In the genomic region with DNA sequence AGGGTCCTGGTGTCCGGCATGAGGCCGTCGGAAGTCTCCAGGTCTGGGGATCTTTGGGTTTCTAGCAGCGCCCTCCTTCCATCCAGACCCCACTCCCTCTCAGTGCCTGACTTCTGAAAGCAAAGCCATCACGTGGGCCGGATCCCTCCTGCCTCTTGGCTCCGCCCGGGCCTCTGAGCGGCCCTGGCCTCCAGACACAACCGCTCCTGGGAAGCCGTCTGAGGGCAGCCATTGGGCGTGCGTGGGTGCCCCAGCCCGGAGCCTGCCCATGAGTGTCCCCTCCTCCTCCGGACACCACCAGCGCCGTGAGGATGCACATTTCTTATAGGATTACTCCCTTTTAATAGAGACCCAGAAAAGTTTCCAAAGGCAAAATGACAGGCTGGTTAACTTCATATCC, we compare ENCODE assay signal across 23 cellular contexts.
DNase-seq lines count a peak whose midpoint lies in the region; ATAC-seq, FAIRE-seq and TF ChIP-seq lines count a peak whose summit lies in the region.
"Had no signal": no experiment of that assay in that cellular context is flagged by ENCODE, and none has a peak within 500 bp of the region (broad histone marks: within the 10 kb centered on the region; RNA-seq: fewer than 3 reads in every experiment).

No MANE protein-coding gene starts in this region.

- H2BK5ac ChIP-seq in H1 (ENCODE audit: low read depth, low read length) (no peak overlapping the region), neuronal stem cell (ENCODE audit: low read length) (no peak overlapping the region)

- no peak for FAIRE-seq in H1 (lab: Jason Lieb, UNC)
- FAIRE-seq: A204.1, GM12878, H54 had no signal

- 88% methylated on average over 17 of the region's 17 CpGs; no CpG with 5 or more reads in 1 of the 2 experiments for WGBS in H1 (ENCODE audit: extremely low coverage in 1 of 2, insufficient coverage in 1 of 2, insufficient read length in 1 of 2, insufficient replicate concordance in 2 of 2, low coverage in 1 of 2, low lambda C conversion rate in 2 of 2, missing lambda C conversion rate in 1 of 2), 2 experiments
- no CpG with 5 or more reads among the region's 17 CpGs for WGBS in neuronal stem cell (ENCODE audit: extremely low coverage in 2 of 2, insufficient read length in 2 of 2, insufficient replicate concordance in 1 of 2), 2 donors

- H3K56ac ChIP-seq in H1 (replicated peaks; ENCODE audit: insufficient read length, low read depth, low read length): no peak overlapping the region

- no peak overlapping the region for H3K14ac ChIP-seq in H1 (ENCODE audit: insufficient read length)
- no peak overlapping the region for H3K14ac ChIP-seq in neuronal stem cell (ENCODE audit: low read length)

- H3K9me3 Mint-ChIP-seq in natural killer cell: peaks cover 6 to 8% of the 10 kb centered on the region in 2 donors
- H3K9me3 Mint-ChIP-seq in natural killer cell treated with Interleukin-12 subunit alpha and Interleukin-12 subunit beta and Interleukin-15 and Interleukin-18, amount 100 ng/mL, for 72 hours: peaks cover 7% of the 10 kb centered on the region

- no peaks in the 10 kb centered on the region; the same call in 1 of the 2 replicates for H3K23me2 ChIP-seq in H1 (ENCODE audit: low read depth, low read length)

- H3K36me3 Mint-ChIP-seq in natural killer cell: no peaks in the 10 kb centered on the region
- H3K36me3 Mint-ChIP-seq in natural killer cell treated with Interleukin-12 subunit alpha and Interleukin-12 subunit beta and Interleukin-15 and Interleukin-18, amount 100 ng/mL, for 72 hours: peaks cover 11% of the 10 kb centered on the region
- H3K36me3 Mint-ChIP-seq: CD8-positive, alpha-beta memory T cell had no signal

- H4K5ac ChIP-seq in H1 (ENCODE audit: insufficient read length, low read depth, low read length): no peak overlapping the region

- no peak for ATAC-seq in natural killer cell
- no peak for ATAC-seq in natural killer cell treated with Interleukin-12 subunit alpha and Interleukin-12 subunit beta and Interleukin-15 and Interleukin-18, amount 100 ng/mL, for 72 hours
- ATAC-seq in HG03442 (IDR thresholded peaks at IDR 0.05; ENCODE audit: unreplicated experiment): no peak
- ATAC-seq in PC-3: no peak
- ATAC-seq in HG02759 (IDR thresholded peaks at IDR 0.05; ENCODE audit: unreplicated experiment): no peak
- ATAC-seq: GM12878, HCT116 had no signal

- H4K8ac ChIP-seq in H1 (ENCODE audit: extremely low read depth, insufficient read depth, low read length) (no peak overlapping the region), neuronal stem cell (ENCODE audit: low read depth, low read length) (no peak overlapping the region)

- H3K9ac ChIP-seq in H1 (replicated peaks in 1 of 4; ENCODE audit: extremely low read depth in 1 of 4, low read depth in 3 of 4, low read length in 3 of 4): no peak overlapping the region
- H3K9ac ChIP-seq in neuronal stem cell (ENCODE audit: low read depth, low read length, poor library complexity): no peak overlapping the region
- H3K9ac ChIP-seq in PC-3 (ENCODE audit: low read length): no peak overlapping the region
- H3K9ac ChIP-seq: GM23248 had no signal

- H3K27me3 Mint-ChIP-seq in natural killer cell (ENCODE audit: low read depth in 2 of 2): peaks cover 17 to 21% of the 10 kb centered on the region in 2 donors
- peaks cover 4 to 7% of the 10 kb centered on the region in 2 donors for H3K27me3 Mint-ChIP-seq in natural killer cell treated with Interleukin-12 subunit alpha and Interleukin-12 subunit beta and Interleukin-15 and Interleukin-18, amount 100 ng/mL, for 72 hours

- intact Hi-C loops in natural killer cell (cut with micrococcal nuclease): no loop called here
- intact Hi-C loops in PC-3 (cut with micrococcal nuclease): no loop called here

- peaks cover 5 to 25% (median 16%) of the 10 kb centered on the region in 4 experiments for H3K4me1 ChIP-seq in H1 (replicated peaks in 1 of 4; ENCODE audit: control insufficient read depth in 3 of 4, insufficient read depth in 4 of 4, low read length in 3 of 4)
- peaks cover 0 to 48% of the 10 kb centered on the region in 2 donors for H3K4me1 ChIP-seq in neuronal stem cell (ENCODE audit: control insufficient read depth in 2 of 2, insufficient read depth in 1 of 2, low read depth in 1 of 2, low read length in 2 of 2)
- peaks cover 10% of the 10 kb centered on the region for H3K4me1 ChIP-seq in PC-3 (ENCODE audit: insufficient read depth, low read length)
- H3K4me1 ChIP-seq: BE2C had no signal

- TF ChIP-seq EP300 in H1 (IDR thresholded peaks at IDR 0.05; ENCODE audit: borderline replicate concordance in 1 of 2, low read depth in 2 of 2, low read length in 2 of 2): no peak

- no TSS peak for BruUV-seq in PC-3 (replicated peaks; lab: Mats Ljungman, UMichigan)

- H3K27me3 ChIP-seq in H7 (ENCODE audit: control insufficient read depth, insufficient read depth, low read length) (peaks cover 4% of the 10 kb centered on the region), H1 (replicated peaks in 1 of 4; ENCODE audit: control insufficient read depth in 3 of 4, extremely low read depth in 1 of 4, insufficient read depth in 3 of 4, low read length in 3 of 4) (peaks cover 0 to 38% (median 25%) of the 10 kb centered on the region in 4 experiments; a peak in 4 of 7 replicates), neuronal stem cell (ENCODE audit: control insufficient read depth in 3 of 3, insufficient read depth in 3 of 3, low read depth in 1 of 3, low read length in 3 of 3) (peaks cover 0 to 34% (median 7%) of the 10 kb centered on the region in 3 experiments), PC-3 (ENCODE audit: low read length) (peaks cover 41% of the 10 kb centered on the region)

- no peak for TF ChIP-seq POLR2A in H1 (IDR thresholded peaks at IDR 0.05; ENCODE audit: control extremely low read depth in 1 of 2, low read depth in 2 of 2, low read length in 2 of 2)

- TF ChIP-seq CTCF in natural killer cell (IDR thresholded peaks at IDR 0.05) (no peak), H1 (IDR thresholded peaks at IDR 0.05; ENCODE audit: control extremely low read depth in 1 of 3, insufficient read depth in 1 of 3, low read depth in 1 of 3, low read length in 3 of 3) (no peak), PC-3 (conservative IDR thresholded peaks at IDR 0.05; ENCODE audit: low read depth, low read length) (no peak)

- H3K9me3 ChIP-seq in H1 (ENCODE audit: insufficient read depth in 2 of 2, low read depth in 1 of 2, low read length in 1 of 2) (no peaks in the 10 kb centered on the region), neuronal stem cell (replicated peaks in 1 of 2; ENCODE audit: control insufficient read depth in 2 of 2, insufficient read depth in 1 of 2, low read depth in 1 of 2, low read length in 2 of 2) (peaks cover 0 to 4% of the 10 kb centered on the region in 2 donors), PC-3 (ENCODE audit: low read length) (no peaks in the 10 kb centered on the region)
- H3K9me3 ChIP-seq: BE2C had no signal

- H3K9me2 ChIP-seq in PC-3 (replicated peaks; ENCODE audit: low read length): no peaks in the 10 kb centered on the region

- H2BK12ac ChIP-seq in H1 (ENCODE audit: low read depth, low read length) (no peak overlapping the region), neuronal stem cell (ENCODE audit: low read length) (no peak overlapping the region)

- H2AFZ ChIP-seq in H1 (ENCODE audit: low read length) (no peak overlapping the region), neuronal stem cell (ENCODE audit: low read length) (no peak overlapping the region), PC-3 (ENCODE audit: low read length) (no peak overlapping the region)
- H2AFZ ChIP-seq: GM23248 had no signal

- H3K79me2 ChIP-seq in H1 (ENCODE audit: control insufficient read depth in 1 of 2, insufficient read depth in 2 of 2, low read length in 2 of 2) (no peaks in the 10 kb centered on the region), PC-3 (ENCODE audit: low read length) (no peaks in the 10 kb centered on the region)

- H3K4ac ChIP-seq in H1 (replicated peaks; ENCODE audit: insufficient read length, low read depth, low read length) (no peak overlapping the region), neuronal stem cell (ENCODE audit: low read length) (no peak overlapping the region)

- H3K23ac ChIP-seq in H1 (ENCODE audit: insufficient read length): no peak overlapping the region
- H3K23ac ChIP-seq in neuronal stem cell (ENCODE audit: low read depth, low read length, poor library complexity): no peak overlapping the region

- H2BK15ac ChIP-seq in H1 (ENCODE audit: low read length): no peak overlapping the region
- H2BK15ac ChIP-seq in neuronal stem cell (ENCODE audit: low read length): no peak overlapping the region

- H4K20me1 ChIP-seq in H1 (replicated peaks in 1 of 2; ENCODE audit: control insufficient read depth in 1 of 2, insufficient read depth in 2 of 2, low read length in 2 of 2) (peaks cover 0 to 7% of the 10 kb centered on the region in 2 experiments), PC-3 (ENCODE audit: low read length) (no peaks in the 10 kb centered on the region)

- no peaks in the 10 kb centered on the region for H3F3A ChIP-seq in PC-3 (ENCODE audit: low read length, unreplicated experiment)

- no peaks in the 10 kb centered on the region for H3K36me3 ChIP-seq in H7 (replicated peaks; ENCODE audit: control insufficient read depth, insufficient read depth, low read length)
- H3K36me3 ChIP-seq in H1 (ENCODE audit: control insufficient read depth in 2 of 4, insufficient read depth in 4 of 4, low read length in 3 of 4): no peaks in the 10 kb centered on the region
- no peaks in the 10 kb centered on the region for H3K36me3 ChIP-seq in neuronal stem cell (replicated peaks in 1 of 2; ENCODE audit: control insufficient read depth in 2 of 2, insufficient read depth in 2 of 2, low read length in 2 of 2)
- no peaks in the 10 kb centered on the region for H3K36me3 ChIP-seq in PC-3 (ENCODE audit: low read depth, low read length)
- H3K36me3 ChIP-seq: BE2C had no signal

- no peaks in the 10 kb centered on the region for H3K79me1 ChIP-seq in H1 (ENCODE audit: low read depth, low read length)
- H3K79me1 ChIP-seq in neuronal stem cell (ENCODE audit: low read depth, low read length): no peaks in the 10 kb centered on the region

- H3K4me3 ChIP-seq in H7 (ENCODE audit: insufficient read depth, low read depth, low read length) (no peak overlapping the region), H1 (ENCODE audit: extremely low read depth in 1 of 4, insufficient read depth in 2 of 4, low read depth in 3 of 4, low read length in 4 of 4) (no peak overlapping the region), neuronal stem cell (ENCODE audit: low read length in 2 of 2) (no peak overlapping the region), PC-3 (ENCODE audit: low read length) (no peak overlapping the region)
- H3K4me3 ChIP-seq: GM12878, GM23248 had no signal

- DNase-seq in natural killer cell (no peak), H7 (peak; percentile 82), H1 (ENCODE audit: low read depth in 1 of 2, low spot score in 2 of 2) (no peak), neuronal stem cell (ENCODE audit: low spot score) (no peak), PC-3 (no peak)
- DNase-seq in natural killer cell treated with Interleukin-12 subunit alpha and Interleukin-12 subunit beta and Interleukin-15 and Interleukin-18, amount 100 ng/mL, for 72 hours (ENCODE audit: low spot score): no peak
- DNase-seq: ACHN; BE2C; CD8-positive, alpha-beta memory T cell; COR-L47; DMS 273 treated with DMSO at 0.1 percent for 48 hours; DMS53; DND-41; EL; GM23248 had no signal

- POLR2A ChIA-PET in H1 (lab: Charles Lee; ENCODE audit: partially characterized antibody): no interaction called here
- POLR2A ChIA-PET in PC-3 (lab: Charles Lee; ENCODE audit: unreplicated experiment): no interaction called here

- CTCF ChIA-PET in H1 (lab: Charles Lee; ENCODE audit: partially characterized antibody) (interaction anchor here (2.6 kb wide), 1 partner anchor 100 kb away, joined by 9 read pairs; no protein-coding TSS in a partner anchor), PC-3 (lab: Charles Lee) (no interaction called here)

- H2BK120ac ChIP-seq in H1 (replicated peaks; ENCODE audit: low read depth, low read length) (no peak overlapping the region), neuronal stem cell (ENCODE audit: low read depth, low read length) (no peak overlapping the region)

- H4K91ac ChIP-seq in H1 (replicated peaks; ENCODE audit: insufficient read length, low read length): no peak overlapping the region
- H4K91ac ChIP-seq in neuronal stem cell (ENCODE audit: low read depth, low read length, poor library complexity): no peak overlapping the region

- no peak overlapping the region for H2BK20ac ChIP-seq in H1 (ENCODE audit: low read length)

- H3K18ac ChIP-seq in H1 (ENCODE audit: extremely low read depth, low read length) (no peak overlapping the region), neuronal stem cell (ENCODE audit: low read length) (peak overlapping the region; percentile 34)

- H2AK5ac ChIP-seq in H1 (ENCODE audit: low read depth, low read length) (no peak overlapping the region), neuronal stem cell (ENCODE audit: low read depth, low read length) (peak overlapping the region; percentile 9)

- H3K27ac Mint-ChIP-seq in natural killer cell: peak overlapping the region; percentile 85 to 95
- H3K27ac Mint-ChIP-seq in natural killer cell treated with Interleukin-12 subunit alpha and Interleukin-12 subunit beta and Interleukin-15 and Interleukin-18, amount 100 ng/mL, for 72 hours: no peak overlapping the region

- TF ChIP-seq RAD21 in H1 (IDR thresholded peaks at IDR 0.05 in 1 of 2, conservative IDR thresholded peaks at IDR 0.05 in 1 of 2; ENCODE audit: low read depth in 2 of 2, low read length in 2 of 2): no peak

- H3K4me1 Mint-ChIP-seq in natural killer cell: peaks cover 8 to 14% of the 10 kb centered on the region in 2 donors
- H3K4me1 Mint-ChIP-seq in natural killer cell treated with Interleukin-12 subunit alpha and Interleukin-12 subunit beta and Interleukin-15 and Interleukin-18, amount 100 ng/mL, for 72 hours (ENCODE audit: low read depth in 2 of 2): peaks cover 14 to 24% of the 10 kb centered on the region in 2 donors

- no peak overlapping the region for H3K4me3 Mint-ChIP-seq in natural killer cell
- no peak overlapping the region for H3K4me3 Mint-ChIP-seq in natural killer cell treated with Interleukin-12 subunit alpha and Interleukin-12 subunit beta and Interleukin-15 and Interleukin-18, amount 100 ng/mL, for 72 hours
- H3K4me3 Mint-ChIP-seq: CD8-positive, alpha-beta memory T cell had no signal

- H3K27ac ChIP-seq in H1 (ENCODE audit: low read depth, low read length): no peak overlapping the region
- H3K27ac ChIP-seq in neuronal stem cell (replicated peaks; ENCODE audit: low read length): no peak overlapping the region
- H3K27ac ChIP-seq in PC-3 (ENCODE audit: low read length): no peak overlapping the region
- H3K27ac ChIP-seq: C4-2B, GM23248, HL-60 had no signal

- H3K4me2 ChIP-seq in H1 (ENCODE audit: insufficient read depth in 1 of 2, low read depth in 2 of 2, low read length in 2 of 2) (no peak overlapping the region), neuronal stem cell (ENCODE audit: insufficient read depth, low read length, poor library complexity, severe bottlenecking) (no peak overlapping the region), PC-3 (ENCODE audit: low read length) (no peak overlapping the region)

Comparison
In these comparisons a context has a peak if more than half of its experiments do, and no peak if none do; other contexts are left out.
1. H3K27ac Mint-ChIP-seq: peak in natural killer cell (2 of 2); none in natural killer cell treated with Interleukin-12 subunit alpha and Interleukin-12 subunit beta and Interleukin-15 and Interleukin-18, amount 100 ng/mL, for 72 hours (0 of 2).